10 cellular contexts compared by ENCODE assay signal in genomic region chr14:45610303-45610702, GRCh38.
DNase-seq lines count a peak whose midpoint lies in the region; ATAC-seq and TF ChIP-seq lines count a peak whose summit lies in the region.
"Had no signal": no experiment of that assay in that cellular context is flagged by ENCODE, and none has a peak within 500 bp of the region (broad histone marks: within the 10 kb centered on the region; RNA-seq: fewer than 3 reads in every experiment).

No MANE protein-coding gene starts in this region.

- intact Hi-C loops in mammary epithelial cell (cut with micrococcal nuclease): loop anchor here (1.0 to 2.0 kb wide), 4 partner anchors 200 to 734 kb away; no protein-coding TSS in a partner anchor
- intact Hi-C loops in mucosa of descending colon (cut with DNase I, micrococcal nuclease): no loop called here
- intact Hi-C loops in Caco-2 (cut with micrococcal nuclease; ENCODE audit: unreplicated experiment): loop anchor here (1.0 kb wide), 1 partner anchor 200 kb away; no protein-coding TSS in a partner anchor

- CTCF ChIA-PET in mammary epithelial cell (lab: Charles Lee; ENCODE audit: low non-redundant PET) (interaction anchor here (0.5 to 0.6 kb wide), 3 partner anchors 23 to 330 kb away, joined by 3 to 4 read pairs (median 3); no protein-coding TSS in a partner anchor), Caco-2 (lab: Charles Lee) (no interaction called here)

- no peaks in the 10 kb centered on the region for H3K27me3 Mint-ChIP-seq in effector memory CD8-positive, alpha-beta T cell
- no peaks in the 10 kb centered on the region for H3K27me3 Mint-ChIP-seq in Caco-2 (ENCODE audit: insufficient read depth, unreplicated experiment)

- H3K9me3 Mint-ChIP-seq in effector memory CD8-positive, alpha-beta T cell: no peaks in the 10 kb centered on the region
- no peaks in the 10 kb centered on the region for H3K9me3 Mint-ChIP-seq in Caco-2 (ENCODE audit: unreplicated experiment)

- H3K36me3 Mint-ChIP-seq in effector memory CD8-positive, alpha-beta T cell (ENCODE audit: insufficient read depth): no peaks in the 10 kb centered on the region
- H3K36me3 Mint-ChIP-seq in Caco-2 (ENCODE audit: insufficient read depth, unreplicated experiment): no peaks in the 10 kb centered on the region

- no peaks in the 10 kb centered on the region for H3K79me2 ChIP-seq in mammary epithelial cell (ENCODE audit: insufficient read depth, low read length)

- H3K4me1 Mint-ChIP-seq in effector memory CD8-positive, alpha-beta T cell (ENCODE audit: low read depth in 2 of 2): no peaks in the 10 kb centered on the region
- no peaks in the 10 kb centered on the region for H3K4me1 Mint-ChIP-seq in Caco-2 (ENCODE audit: low read depth, unreplicated experiment)

- POLR2A ChIA-PET in Caco-2 (lab: Charles Lee): no interaction called here

- H3K27ac Mint-ChIP-seq in effector memory CD8-positive, alpha-beta T cell: no peak overlapping the region
- no peak overlapping the region for H3K27ac Mint-ChIP-seq in Caco-2 (ENCODE audit: unreplicated experiment)

- DNase-seq in DMS153 treated with DMSO at 0.1 percent for 48 hours (lab: John Stamatoyannopoulos, UW; ENCODE audit: unreplicated experiment) (peak; percentile 41), NCI-H187 treated with DMSO at 0.1 percent for 48 hours (lab: John Stamatoyannopoulos, UW) (peak; percentile 19), mammary epithelial cell (peak; percentile 33), mucosa of descending colon (peak in 1 of 3 donors; percentile 63), Caco-2 (no peak)
- no peak for DNase-seq in effector memory CD8-positive, alpha-beta T cell
- DNase-seq: activated CD8-positive, alpha-beta memory T cell treated with anti-CD3 and anti-CD28 coated beads, Interleukin-2, amount 50 U/mL, for 48 hours; stimulated activated CD4-positive, alpha-beta T cell treated with anti-CD3 and anti-CD28 coated beads, Interleukin-4, amount 100 ng/mL, for 1 hour had no signal

- TF ChIP-seq CTCF in mammary epithelial cell (conservative IDR thresholded peaks at IDR 0.05 in 1 of 2, IDR thresholded peaks at IDR 0.05 in 1 of 2; ENCODE audit: extremely low read depth in 1 of 2, insufficient read depth in 1 of 2, low read depth in 1 of 2, low read length in 2 of 2) (peak; percentile 45 to 64), mucosa of descending colon (IDR thresholded peaks at IDR 0.05) (no peak), Caco-2 (IDR thresholded peaks at IDR 0.05; ENCODE audit: insufficient read depth in 1 of 2, low read depth in 1 of 2, low read length in 1 of 2, severe bottlenecking in 1 of 2, unreplicated experiment in 1 of 2) (peak in 1 of 2 experiments; percentile 18)

- H3K4me2 ChIP-seq in mammary epithelial cell (ENCODE audit: insufficient read depth, low read depth, low read length): no peak overlapping the region

- WGBS in mammary epithelial cell (ENCODE audit: low coverage, missing lambda C conversion rate): 0% methylated on average over 1 of the region's 1 CpG

- H3K9ac ChIP-seq in mammary epithelial cell (ENCODE audit: insufficient read depth, low read length): no peak overlapping the region

- no peak overlapping the region for H3K4me3 ChIP-seq in mammary epithelial cell (replicated peaks in 1 of 3; ENCODE audit: insufficient read depth in 1 of 3, low read depth in 2 of 3, low read length in 3 of 3)
- H3K4me3 ChIP-seq in mucosa of descending colon: no peak overlapping the region
- H3K4me3 ChIP-seq in Caco-2 (ENCODE audit: low read depth, low read length): no peak overlapping the region

- no TSS peak for BruUV-seq in mammary epithelial cell (replicated peaks; lab: Mats Ljungman, UMichigan)
- BruUV-seq in Caco-2 (replicated peaks; lab: Mats Ljungman, UMichigan): no TSS peak

- no peak overlapping the region for H3K27ac ChIP-seq in mammary epithelial cell (ENCODE audit: insufficient read depth, low read depth, low read length)

- no peaks in the 10 kb centered on the region for H4K20me1 ChIP-seq in mammary epithelial cell (ENCODE audit: insufficient read depth, low read length)

- H3K9me3 ChIP-seq in mammary epithelial cell (replicated peaks; ENCODE audit: insufficient read depth, low read length) (no peaks in the 10 kb centered on the region), mucosa of descending colon (no peaks in the 10 kb centered on the region), Caco-2 (no peaks in the 10 kb centered on the region)

- H3K27me3 ChIP-seq in mammary epithelial cell (ENCODE audit: insufficient read depth, low read length) (no peaks in the 10 kb centered on the region), Caco-2 (replicated peaks; ENCODE audit: control insufficient read depth, insufficient read depth, low read length) (no peaks in the 10 kb centered on the region)

- H2AFZ ChIP-seq in mammary epithelial cell (ENCODE audit: low read depth, low read length): no peak overlapping the region

- H3K36me3 ChIP-seq in mammary epithelial cell (ENCODE audit: insufficient read depth, low read length): no peaks in the 10 kb centered on the region
- H3K36me3 ChIP-seq in mucosa of descending colon (ENCODE audit: low read depth): no peaks in the 10 kb centered on the region
- H3K36me3 ChIP-seq in Caco-2 (ENCODE audit: control insufficient read depth, insufficient read depth, low read length): no peaks in the 10 kb centered on the region

- in situ Hi-C loops in mammary epithelial cell (cut with MboI; ENCODE audit: low sequenced_read_pairs in 2 of 2): loop anchor here (25.0 kb wide), 1 partner anchor 202 kb away; no protein-coding TSS in a partner anchor

- H3K4me1 ChIP-seq in mammary epithelial cell (ENCODE audit: insufficient read depth, low read length) (no peaks in the 10 kb centered on the region), mucosa of descending colon (ENCODE audit: low read depth) (no peaks in the 10 kb centered on the region), Caco-2 (no peaks in the 10 kb centered on the region)

- dilution Hi-C loops in mammary epithelial cell (cut with HindIII; ENCODE audit: low sequenced_read_pairs): no loop called here

- H3K4me3 Mint-ChIP-seq in effector memory CD8-positive, alpha-beta T cell: no peak overlapping the region
- H3K4me3 Mint-ChIP-seq in Caco-2 (ENCODE audit: unreplicated experiment): no peak overlapping the region

- ATAC-seq in mucosa of descending colon (peak; percentile 62), esophagus mucosa (no peak), HG03520 (IDR thresholded peaks at IDR 0.05; ENCODE audit: unreplicated experiment) (no peak)
- ATAC-seq in effector memory CD8-positive, alpha-beta T cell (replicated peaks): no peak

Comparison
In these comparisons a context has a peak if more than half of its experiments do, and no peak if none do; other contexts are left out.
1. DNase-seq: peak in DMS153 treated with DMSO at 0.1 percent for 48 hours (single experiment), NCI-H187 treated with DMSO at 0.1 percent for 48 hours (single experiment) and mammary epithelial cell (single experiment); none in effector memory CD8-positive, alpha-beta T cell (0 of 3) and Caco-2 (0 of 2).
2. intact Hi-C loops: an anchor here in mammary epithelial cell (1.0 to 2.0 kb wide) and Caco-2 (1.0 kb wide); none called in mucosa of descending colon.